ENCODE assay signal across 26 cellular contexts in genomic region chr5:38534122-38534408, GRCh38. TPM values are rescaled to one million over a fixed set of nuclear protein-coding genes. Genes with fewer than 3 reads are reported as not detected.
"Had no signal": no experiment of that assay in that cellular context is flagged by ENCODE, and none has a peak within 500 bp of the region (broad histone marks: within the 10 kb centered on the region; RNA-seq: fewer than 3 reads in every experiment).

No MANE protein-coding gene starts in this region.

- H3K4me1 Mint-ChIP-seq: immature natural killer cell; natural killer cell; stimulated activated naive B cell treated with anti-CD40 and anti-IgM and Interleukin-4, amounts not matched to agents 10 μg/mL and 1 μg/mL and 100 μg/mL, for 72 hours; T-cell had no signal

- H3K27ac Mint-ChIP-seq: activated naive CD4-positive, alpha-beta T cell treated with anti-CD3 and anti-CD28 coated beads, Interleukin-2, amount 50 U/mL, for 72 hours; immature natural killer cell; natural killer cell; stimulated activated naive B cell treated with anti-CD40 and anti-IgM and Interleukin-4, amounts not matched to agents 10 μg/mL and 1 μg/mL and 100 μg/mL, for 72 hours; T-cell; T-helper 2 cell treated with Interferon-gamma antibody and Interleukin-4, amounts not matched to agents 5 μg/mL and 100 μg/mL, for 36 hours; type B pancreatic cell had no signal

- H3K9me3 ChIP-seq: testis, vagina had no signal

- FAIRE-seq: astrocyte, endometrium had no signal

- H3K27me3 Mint-ChIP-seq: type B pancreatic cell had no signal

- H3K27me3 ChIP-seq: breast epithelium, foreskin keratinocyte, testis, vagina had no signal

- H3K4me3 ChIP-seq: breast epithelium, coronary artery, left ventricle myocardium inferior, testis, vagina had no signal

- H3K9me3 Mint-ChIP-seq: activated naive CD4-positive, alpha-beta T cell treated with anti-CD3 and anti-CD28 coated beads, Interleukin-2, amount 50 U/mL, for 72 hours; immature natural killer cell; natural killer cell; T-cell; T-helper 2 cell treated with Interferon-gamma antibody and Interleukin-4, amounts not matched to agents 5 μg/mL and 100 μg/mL, for 36 hours; type B pancreatic cell had no signal

- H3K36me3 ChIP-seq: breast epithelium, left ventricle myocardium inferior, vagina, WERI-Rb-1 had no signal

- H3K36me3 Mint-ChIP-seq: activated naive CD4-positive, alpha-beta T cell treated with anti-CD3 and anti-CD28 coated beads, Interleukin-2, amount 50 U/mL, for 72 hours; immature natural killer cell; natural killer cell; stimulated activated naive B cell treated with anti-CD40 and anti-IgM and Interleukin-4, amounts not matched to agents 10 μg/mL and 1 μg/mL and 100 μg/mL, for 72 hours; T-cell; type B pancreatic cell had no signal

- H3K27ac ChIP-seq: breast epithelium, coronary artery, foreskin keratinocyte, left ventricle myocardium inferior, parathyroid adenoma, testis, vagina, WERI-Rb-1 had no signal

- ATAC-seq: activated naive CD4-positive, alpha-beta T cell treated with anti-CD3 and anti-CD28 coated beads, Interleukin-2, amount 50 U/mL, for 72 hours; foreskin keratinocyte; natural killer cell; stimulated activated naive B cell treated with anti-CD40 and anti-IgM and Interleukin-4, amounts not matched to agents 10 μg/mL and 1 μg/mL and 100 μg/mL, for 72 hours; T-cell had no signal

- H2AFZ ChIP-seq: parathyroid adenoma had no signal

- DNase-seq: activated CD4-positive, alpha-beta T cell treated with anti-CD3 and anti-CD28 coated beads for 1 hour; activated CD4-positive, alpha-beta T cell treated with anti-CD3 and anti-CD28 coated beads, Interleukin-2, amount 50 U/mL, for 1 hour; activated T-cell treated with anti-CD3 and anti-CD28 coated beads, Interleukin-2, amount 50 U/mL, for 1 hour; cerebellar nuclear complex; effector CD4-positive, alpha-beta T cell; foreskin keratinocyte; immature natural killer cell; left ventricle myocardium inferior; mammary epithelial cell; midbrain; natural killer cell; stimulated activated CD4-positive, alpha-beta T cell treated with anti-CD3 and anti-CD28 coated beads, Interleukin-2, amount 100 ng/mL, for 48 hours; stimulated activated CD8-positive, alpha-beta memory T cell treated with anti-CD3 and anti-CD28 coated beads, Interleukin-4, amount 100 ng/mL, for 48 hours; stimulated activated naive B cell treated with anti-CD40 and anti-IgM and Interleukin-4, amounts not matched to agents 10 μg/mL and 1 μg/mL and 100 μg/mL, for 72 hours; T-cell; testis; WERI-Rb-1 had no signal

- H3K4me3 Mint-ChIP-seq: immature natural killer cell; natural killer cell; stimulated activated naive B cell treated with anti-CD40 and anti-IgM and Interleukin-4, amounts not matched to agents 10 μg/mL and 1 μg/mL and 100 μg/mL, for 72 hours; T-cell; T-helper 2 cell treated with Interferon-gamma antibody and Interleukin-4, amounts not matched to agents 5 μg/mL and 100 μg/mL, for 36 hours; type B pancreatic cell had no signal

- H3K9ac ChIP-seq: parathyroid adenoma had no signal

- H3K4me1 ChIP-seq: foreskin keratinocyte, testis had no signal

RNA-seq across cellular contexts. Expression of gene LIFR, which starts 22.4 kb away (rescaled TPM):
- total RNA-seq: natural killer cell had no signal
- polyA plus RNA-seq: immature natural killer cell had no signal
